In genomic region chr6:151485616-151486015, GRCh38 we compare ENCODE assay signal across 22 cellular contexts. TPM values are rescaled to one million over a fixed set of nuclear protein-coding genes. Genes with fewer than 3 reads are reported as not detected.
A peak's percentile ranks its signal among the peaks of the same experiment; 100 is the strongest.
DNase-seq lines count a peak whose midpoint lies in the region; TF ChIP-seq lines count a peak whose summit lies in the region.
"Had no signal": no experiment of that assay in that cellular context is flagged by ENCODE, and none has a peak within 500 bp of the region (broad histone marks: within the 10 kb centered on the region; RNA-seq: fewer than 3 reads in every experiment).

No MANE protein-coding gene starts in this region.

- no peak overlapping the region for H3K27ac ChIP-seq in left ventricle myocardium inferior (replicated peaks)
- H3K27ac ChIP-seq: cardiac muscle cell, tibial artery, VCaP had no signal

- no peak for TF ChIP-seq CTCF in left ventricle myocardium inferior (IDR thresholded peaks at IDR 0.05; ENCODE audit: borderline replicate concordance)

- H3K9me3 ChIP-seq in left ventricle myocardium inferior (replicated peaks), result no peaks in the 10 kb centered on the region
- H3K9me3 ChIP-seq: MG63, mucosa of descending colon, tibial artery had no signal

- H3K4me1 ChIP-seq in left ventricle myocardium inferior, result peaks cover 4% of the 10 kb centered on the region

- peak; percentile 18 for DNase-seq in EL
- DNase-seq in M059J (ENCODE audit: low read depth), result peak; percentile 22
- DNase-seq in dermis blood vessel endothelial cell, result peak; percentile 63
- peak; percentile 42 for DNase-seq in kidney glomerular epithelial cell (lab: John Stamatoyannopoulos, UW)
- no peak for DNase-seq in left ventricle myocardium inferior
- DNase-seq in DMS79 (lab: John Stamatoyannopoulos, UW), result no peak
- no peak for DNase-seq in NCI-H510A (lab: John Stamatoyannopoulos, UW)
- DNase-seq: activated CD8-positive, alpha-beta T cell treated with anti-CD3 and anti-CD28 coated beads for 36 hours; activated naive CD8-positive, alpha-beta T cell treated with anti-CD3 and anti-CD28 coated beads, Interleukin-2, amount 10 ng/mL, durations not matched to agents 7 days and 5 days; activated T-cell treated with anti-CD3 and anti-CD28 coated beads, Interleukin-2, amount 50 U/mL, for 24 hours; glutamatergic neuron; MG63; mucosa of descending colon; NCI-H1694; NCI-H774; OCI-M1; stimulated activated naive CD4-positive, alpha-beta T cell; tibial artery had no signal

- peaks cover 4% of the 10 kb centered on the region for H3K27me3 ChIP-seq in left ventricle myocardium inferior (ENCODE audit: low read depth)
- H3K27me3 ChIP-seq: cardiac muscle cell, MG63, tibial artery had no signal

- intact Hi-C loops in left ventricle myocardium inferior (cut with micrococcal nuclease), result no loop called here

- no peak overlapping the region for H3K4me3 ChIP-seq in left ventricle myocardium inferior
- H3K4me3 ChIP-seq: cardiac muscle cell, MG63, mucosa of descending colon, tibial artery had no signal

- no peaks in the 10 kb centered on the region for H3K36me3 ChIP-seq in left ventricle myocardium inferior
- H3K36me3 ChIP-seq: cardiac muscle cell, MG63, tibial artery had no signal

RNA-seq across cellular contexts. Expression of gene CCDC170, which starts 8.2 kb away (rescaled TPM):
- total RNA-seq in M059J (2014; rRNA removed; shearing (Covaris generic)), result not detected in 2 replicates
- total RNA-seq in dermis blood vessel endothelial cell, result not detected in 2 replicates
- total RNA-seq in left ventricle myocardium inferior, result 0.36 TPM
- total RNA-seq: activated CD8-positive, alpha-beta T cell treated with anti-CD3 and anti-CD28 coated beads for 36 hours; activated naive CD8-positive, alpha-beta T cell treated with anti-CD3 and anti-CD28 coated beads, Interleukin-2, amount 10 ng/mL, durations not matched to agents 7 days and 5 days; progenitor cell of endocrine pancreas; T-helper 1 cell treated with Interleukin-12 subunit alpha and Interleukin-12 subunit beta and Interleukin-4 antibody, amounts not matched to agents 30 ng/mL and 1 ng/mL, for 36 hours had no signal

RNA-seq across cellular contexts. Expression of gene RMND1, which starts 33.7 kb away (rescaled TPM):
- total RNA-seq in M059J (2014; rRNA removed; shearing (Covaris generic)), result 28.8 and 35.2 TPM in 2 replicates
- 27.9 and 32.2 TPM in 2 replicates for total RNA-seq in dermis blood vessel endothelial cell
- total RNA-seq in left ventricle myocardium inferior, result 17.3 TPM

Comparison
In these comparisons a context has a peak if more than half of its experiments do, and no peak if none do; other contexts are left out.
1. DNase-seq: peak in EL (single experiment), M059J (single experiment), dermis blood vessel endothelial cell (single experiment) and kidney glomerular epithelial cell (single experiment); none in left ventricle myocardium inferior (single experiment), DMS79 (single experiment) and NCI-H510A (single experiment).